11 cellular contexts compared by ENCODE assay signal in genomic region chr10:129978980-129979379, GRCh38. TPM values are rescaled to one million over a fixed set of nuclear protein-coding genes. Genes with fewer than 3 reads are reported as not detected.
"Had no signal": no experiment of that assay in that cellular context is flagged by ENCODE, and none has a peak within 500 bp of the region (broad histone marks: within the 10 kb centered on the region; RNA-seq: fewer than 3 reads in every experiment).

No MANE protein-coding gene starts in this region.

- DNase-seq: GM23248, GOT3, H7, HFFc6, KBM-7 had no signal

- H3K36me3 ChIP-seq: HAP-1 had no signal

- H3K9ac ChIP-seq: GM23248 had no signal

- H2AFZ ChIP-seq: GM23248 had no signal

- H3K4me1 ChIP-seq: HAP-1 had no signal

- H3K9me3 ChIP-seq: HAP-1 had no signal

- H3K27ac ChIP-seq: GM23248, HL-60 had no signal

- H3K4me3 ChIP-seq: GM23248, HAP-1 had no signal

- ATAC-seq: HCT116, HepG2 had no signal

RNA-seq across cellular contexts. Expression of gene EBF3, which starts 14.9 kb away (rescaled TPM):
- total RNA-seq: HepG2, HT1080 had no signal
- polyA plus RNA-seq: HepG2, IgD-negative memory B cell had no signal
